Comparison of ENCODE assay signal across 8 cellular contexts in genomic region chr1:52404116-52404974, GRCh38.
A peak's percentile ranks its signal among the peaks of the same experiment; 100 is the strongest.
DNase-seq lines count a peak whose midpoint lies in the region; ATAC-seq lines count a peak whose summit lies in the region.

Gene ORC1 (minus strand): TSS chr1:52404423. CDS start chr1:52402223, 2,200 bp downstream.
Gene PRPF38A (plus strand): TSS chr1:52404602. CDS start chr1:52404750, 148 bp downstream.

- H3K4me1 Mint-ChIP-seq in central memory CD8-positive, alpha-beta T cell, result peaks cover 31% of the 10 kb centered on the region

- peak within 1 kb of the TSS; percentile 98 for H3K27ac Mint-ChIP-seq in central memory CD8-positive, alpha-beta T cell (ENCODE audit: low read depth)

- no peaks in the 10 kb centered on the region for H3K9me3 Mint-ChIP-seq in central memory CD8-positive, alpha-beta T cell

- peak; percentile 92 to 96 for DNase-seq in AML-193 (lab: John Stamatoyannopoulos, UW)
- peak; percentile 98 to 99 for DNase-seq in NCI-H446 (lab: John Stamatoyannopoulos, UW)
- DNase-seq in activated CD4-positive, CD25-positive, alpha-beta regulatory T cell treated with anti-CD3 and anti-CD28 coated beads, Interleukin-2, amount 50 U/mL, for 16 hours (ENCODE audit: low read depth, low spot score), result peak; percentile 96
- DNase-seq in central memory CD8-positive, alpha-beta T cell (ENCODE audit: low spot score in 2 of 2), result peak; percentile 94 to 96
- DNase-seq in islet precursor cell, result peak; percentile 98
- peak; percentile 96 to 98 (median 97) for DNase-seq in stimulated activated CD4-positive, alpha-beta T cell treated with anti-CD3 and anti-CD28 coated beads, Interleukin-12 subunit alpha, Interleukin-12 subunit beta, amount 100 ng/mL, for 48 hours (ENCODE audit: low read depth in 2 of 3, low spot score in 1 of 3)

- H3K4me3 Mint-ChIP-seq in central memory CD8-positive, alpha-beta T cell, result peak within 1 kb of the TSS; percentile 100

- ATAC-seq in GM19035 (IDR thresholded peaks at IDR 0.05; ENCODE audit: unreplicated experiment), result peak; percentile 92
- ATAC-seq in HG03354 (IDR thresholded peaks at IDR 0.05; ENCODE audit: poor library complexity, severe bottlenecking, unreplicated experiment), result peak; percentile 95
- peak; percentile 92 for ATAC-seq in central memory CD8-positive, alpha-beta T cell (replicated peaks; ENCODE audit: extremely low read depth, poor library complexity, severe bottlenecking)

- no peaks in the 10 kb centered on the region for H3K27me3 Mint-ChIP-seq in central memory CD8-positive, alpha-beta T cell

- H3K36me3 Mint-ChIP-seq in central memory CD8-positive, alpha-beta T cell (ENCODE audit: insufficient read depth), result peaks cover 29% of the 10 kb centered on the region

Comparison
In these comparisons a context has a peak if more than half of its experiments do, and no peak if none do; other contexts are left out.
1. Peak in every context shown above with its lines: DNase-seq and ATAC-seq.